ENCODE assay signal across 2 cellular contexts in the genomic region with DNA sequence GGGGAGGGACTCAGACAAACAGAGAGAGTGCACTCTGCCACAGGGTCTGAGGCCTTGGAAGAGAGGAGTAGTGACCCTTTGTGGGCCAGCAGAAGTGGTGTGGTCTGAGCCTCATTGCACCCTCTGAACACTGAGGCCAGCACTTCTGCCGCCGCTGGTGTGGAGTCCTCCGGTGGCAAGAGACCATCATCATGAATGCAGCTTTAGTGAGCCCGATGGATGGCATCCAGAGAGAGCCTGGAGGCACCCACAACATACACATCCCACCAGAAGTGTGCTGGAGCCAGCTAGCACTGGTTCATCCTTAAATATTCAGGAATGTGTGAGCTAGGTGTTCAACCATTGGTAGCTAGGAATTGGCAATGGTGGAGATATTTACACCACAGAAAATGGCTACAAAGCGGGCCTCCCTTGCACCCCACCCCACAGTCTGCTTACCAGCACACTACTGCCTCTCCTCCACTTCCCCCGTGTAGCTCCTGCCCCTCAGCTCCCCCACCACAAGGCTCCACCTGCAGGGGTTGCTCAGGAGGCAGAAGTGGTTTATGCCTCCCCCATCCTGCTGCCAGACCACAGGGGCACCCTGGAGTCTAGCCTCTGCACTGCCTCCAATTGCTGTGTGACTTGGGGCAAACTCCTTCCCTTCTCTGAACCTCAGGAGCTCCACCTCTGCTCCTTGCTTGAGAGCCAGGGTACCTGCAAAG.
TF ChIP-seq lines count a peak whose summit lies in the region.

No MANE protein-coding gene starts in this region.

TF ChIP-seq in HCT116, 20 proteins besides CTCF, POLR2A, EP300 and RAD21:
- TF ChIP-seq MAX (IDR thresholded peaks at IDR 0.05) (no peak), SP1 (IDR thresholded peaks at IDR 0.05; ENCODE audit: low read depth) (no peak)
TF ChIP-seq in HCT116: peak in this region for 0.

TF ChIP-seq in K562, 482 proteins besides CTCF, POLR2A, EP300 and RAD21:
- TF ChIP-seq RBM22 (IDR thresholded peaks at IDR 0.05; ENCODE audit: low read depth, low read length, poor library complexity, severe bottlenecking) (no peak), ZFP36 (IDR thresholded peaks at IDR 0.05; ENCODE audit: low read depth, low read length, partially characterized antibody) (peak; percentile 43)
